9 cellular contexts compared by ENCODE assay signal in the genomic region with DNA sequence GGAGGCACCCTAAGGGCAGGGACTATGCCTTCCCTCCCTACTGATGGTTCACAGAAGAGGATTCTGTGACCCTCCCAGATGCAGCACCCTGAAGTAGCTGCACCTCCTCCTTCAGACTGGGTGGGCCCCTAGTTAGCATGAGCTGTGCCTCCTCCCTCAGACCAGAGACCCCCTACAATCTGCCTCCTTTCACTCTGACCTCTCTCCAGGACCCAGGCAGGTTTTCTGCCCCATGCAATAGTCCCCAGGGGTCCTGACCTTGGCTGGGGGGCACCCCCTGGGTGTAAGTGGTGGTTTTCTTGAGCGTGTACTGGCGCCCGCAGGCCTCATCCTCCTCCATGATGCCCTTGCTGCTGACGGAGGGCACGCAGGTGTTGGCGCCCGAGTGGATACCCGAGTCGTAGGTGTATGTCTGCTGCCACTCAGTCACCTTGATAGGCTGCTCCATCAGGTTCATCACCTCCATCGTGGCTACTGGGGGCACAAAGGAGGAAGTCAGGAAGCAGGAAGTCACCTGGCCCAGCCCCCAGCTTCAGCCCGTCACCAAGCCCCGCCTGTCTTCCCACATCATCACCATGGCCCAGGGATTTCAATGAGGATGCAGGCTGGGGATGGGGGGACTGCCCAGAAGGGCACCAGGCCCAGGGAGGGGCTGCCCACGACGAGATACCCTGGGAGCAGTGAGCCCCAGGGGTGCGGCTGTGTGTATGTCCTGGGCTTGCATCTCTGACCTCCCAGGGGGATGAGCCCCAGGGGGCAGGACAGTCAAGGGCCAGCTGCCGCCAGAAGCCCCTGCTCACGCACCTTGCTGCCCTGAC. TPM values are rescaled to one million over a fixed set of nuclear protein-coding genes. Genes with fewer than 3 reads are reported as not detected.
DNase-seq lines count a peak whose midpoint lies in the region; ATAC-seq and TF ChIP-seq lines count a peak whose summit lies in the region.
"Had no signal": no experiment of that assay in that cellular context is flagged by ENCODE, and none has a peak within 500 bp of the region (broad histone marks: within the 10 kb centered on the region; RNA-seq: fewer than 3 reads in every experiment).

No MANE protein-coding gene starts in this region.

- peaks cover 25 to 54% (median 49%) of the 10 kb centered on the region in 4 donors for H3K36me3 ChIP-seq in upper lobe of left lung
- H3K36me3 ChIP-seq: neutrophil had no signal

- H3K27ac ChIP-seq in right cardiac atrium (ENCODE audit: low read length): no peak overlapping the region
- H3K27ac ChIP-seq in upper lobe of left lung: peak overlapping the region; percentile 4 to 87 (median 45)
- H3K27ac ChIP-seq: adrenal gland, neutrophil had no signal

- H3K9me3 ChIP-seq in right cardiac atrium (ENCODE audit: control insufficient read depth, low read length) (no peaks in the 10 kb centered on the region), upper lobe of left lung (no peaks in the 10 kb centered on the region)
- H3K9me3 ChIP-seq: adrenal gland, neutrophil had no signal

- TF ChIP-seq CTCF in upper lobe of left lung (IDR thresholded peaks at IDR 0.05): no peak

- TF ChIP-seq POLR2A in upper lobe of left lung (IDR thresholded peaks at IDR 0.05): no peak

- H3K4me1 ChIP-seq in right cardiac atrium (ENCODE audit: control insufficient read depth, insufficient read depth, low read length) (peaks cover 28% of the 10 kb centered on the region), upper lobe of left lung (peaks cover 45 to 49% (median 49%) of the 10 kb centered on the region in 4 donors)

- no peaks in the 10 kb centered on the region for H3K27me3 ChIP-seq in right cardiac atrium (ENCODE audit: control insufficient read depth, insufficient read depth)
- no peaks in the 10 kb centered on the region for H3K27me3 ChIP-seq in upper lobe of left lung
- H3K27me3 ChIP-seq: adrenal gland, neutrophil had no signal

- DNase-seq in right cardiac atrium (peak in 2 of 3 donors; percentile 21 to 43), left ventricle myocardium superior (no peak), upper lobe of left lung (peak in 1 of 2 donors; percentile 69), DMS153 (lab: John Stamatoyannopoulos, UW) (no peak)
- DNase-seq: adrenal gland, HCEC 1CT, NCI-H524 treated with DMSO at 0.1 percent for 48 hours had no signal

- intact Hi-C loops in right cardiac atrium (cut with DNase I): no loop called here
- intact Hi-C loops in left ventricle myocardium superior (cut with micrococcal nuclease): no loop called here

- H3K4me3 ChIP-seq in right cardiac atrium (ENCODE audit: low read length) (no peak overlapping the region), upper lobe of left lung (no peak overlapping the region)
- H3K4me3 ChIP-seq: adrenal gland had no signal

- WGBS in right cardiac atrium: 84% methylated on average over 17 of the region's 17 CpGs
- WGBS in upper lobe of left lung, 2 donors: 84% methylated on average over 8 to 15 of the region's 17 CpGs

- TF ChIP-seq EP300 in upper lobe of left lung (IDR thresholded peaks at IDR 0.05): no peak

- ATAC-seq in right cardiac atrium (no peak), left ventricle myocardium superior (no peak), upper lobe of left lung (ENCODE audit: low FRiP score in 2 of 2) (peak in 1 of 2 donors; percentile 0)

RNA-seq across cellular contexts. Expression of gene JUP, which starts 14.9 kb away (rescaled TPM):
- 100 to 1,000 TPM; 135 to 239 (median 187) TPM for total RNA-seq in right cardiac atrium
- polyA plus RNA-seq in right cardiac atrium: 145 TPM
- 217 TPM for total RNA-seq in left ventricle myocardium superior
- total RNA-seq in upper lobe of left lung: 100 to 1,000 TPM; 120 to 241 (median 143) TPM

RNA-seq across cellular contexts. Expression of gene HAP1, which starts 37.2 kb away (rescaled TPM):
- total RNA-seq in right cardiac atrium: not detected
- 0.05 TPM for polyA plus RNA-seq in right cardiac atrium
- not detected for total RNA-seq in left ventricle myocardium superior
- total RNA-seq in upper lobe of left lung: 1 to 10 TPM in 1 of 6 donors, under 1 TPM in 3, not detected in 2; 0.14 to 1.0 (median 0.59) TPM

RNA-seq across cellular contexts. Expression of gene P3H4, which starts 40.2 kb away (rescaled TPM):
- total RNA-seq in right cardiac atrium: 10 to 100 TPM; 12.1 to 17.1 (median 13.9) TPM
- polyA plus RNA-seq in right cardiac atrium: 9.8 TPM
- 7.0 TPM for total RNA-seq in left ventricle myocardium superior
- total RNA-seq in upper lobe of left lung: 10 to 100 TPM in 2 of 6 donors, 1 to 10 TPM in 4; 5.8 to 26.2 (median 8.9) TPM

RNA-seq across cellular contexts. Expression of gene FKBP10, which starts 41.2 kb away (rescaled TPM):
- 10 to 100 TPM; 26.5 to 42.7 (median 38.8) TPM for total RNA-seq in right cardiac atrium
- polyA plus RNA-seq in right cardiac atrium: 24.8 TPM
- total RNA-seq in left ventricle myocardium superior: 10.2 TPM
- 10 to 100 TPM in 5 of 6 donors, 1 to 10 TPM in 1; 8.9 to 59.7 (median 29.3) TPM for total RNA-seq in upper lobe of left lung

RNA-seq across cellular contexts. Expression of gene GAST, which starts 59.5 kb away (rescaled TPM):
- total RNA-seq in right cardiac atrium (not detected), left ventricle myocardium superior (not detected), upper lobe of left lung (not detected)
- polyA plus RNA-seq in right cardiac atrium: not detected
- total RNA-seq: adrenal gland had no signal
- polyA plus RNA-seq: adrenal gland, AG04450 had no signal

Comparison
In these comparisons a context has a peak if more than half of its experiments do, and no peak if none do; other contexts are left out.
1. DNase-seq: peak in right cardiac atrium (2 of 3); none in left ventricle myocardium superior (single experiment) and DMS153 (single experiment).